In the genomic region with DNA sequence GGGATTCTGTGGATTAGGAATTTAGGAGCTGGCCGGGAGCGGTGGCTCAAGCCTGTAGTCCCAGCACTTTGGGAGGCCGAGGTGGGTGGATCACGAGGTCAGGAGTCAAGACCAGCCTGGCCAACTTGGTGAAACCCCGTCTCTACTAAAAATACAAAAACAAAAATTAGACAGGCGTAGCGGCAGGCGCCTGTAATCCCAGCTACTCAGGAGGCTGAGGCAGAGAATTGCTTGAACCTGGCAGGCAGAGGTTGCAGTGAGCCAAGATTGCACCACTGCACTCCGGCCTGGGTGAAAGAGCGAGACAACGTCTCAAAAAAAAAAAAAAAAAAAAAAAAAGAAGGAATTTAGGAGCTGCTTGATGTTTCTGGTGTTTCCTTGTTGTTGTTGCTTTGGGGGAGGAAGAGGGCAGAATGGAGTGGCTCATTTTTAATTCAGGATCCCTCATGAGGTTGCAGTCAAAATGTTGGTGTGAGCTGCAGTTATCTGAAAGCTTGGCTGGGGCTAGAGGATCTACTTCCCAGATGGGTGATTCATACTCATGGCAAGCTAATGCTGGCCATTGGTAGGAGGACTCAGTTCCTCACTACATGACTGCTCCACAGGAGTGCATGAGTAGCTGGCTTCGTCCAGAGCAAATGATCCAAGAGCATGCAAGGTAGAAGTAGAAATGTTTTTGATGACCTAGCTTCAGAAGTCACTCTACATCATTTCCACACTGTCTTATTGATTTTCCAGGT, we compare ENCODE assay signal across 9 cellular contexts. TPM values are rescaled to one million over a fixed set of nuclear protein-coding genes. Genes with fewer than 3 reads are reported as not detected.
DNase-seq lines count a peak whose midpoint lies in the region; ATAC-seq, FAIRE-seq and TF ChIP-seq lines count a peak whose summit lies in the region.
"Had no signal": no experiment of that assay in that cellular context is flagged by ENCODE, and none has a peak within 500 bp of the region (broad histone marks: within the 10 kb centered on the region; RNA-seq: fewer than 3 reads in every experiment).

No MANE protein-coding gene starts in this region.

- no peak overlapping the region for H3K4me2 ChIP-seq in astrocyte (ENCODE audit: low read length)

- H3K27me3 Mint-ChIP-seq in HFFc6 (ENCODE audit: insufficient read depth) = no peaks in the 10 kb centered on the region; the same call in 1 of the 2 replicates
- no peaks in the 10 kb centered on the region for H3K27me3 Mint-ChIP-seq in astrocyte (ENCODE audit: low read depth, unreplicated experiment)

- no peaks in the 10 kb centered on the region for H3K27me3 ChIP-seq in astrocyte (ENCODE audit: insufficient read depth, low read length)
- H3K27me3 ChIP-seq in heart right ventricle = no peaks in the 10 kb centered on the region
- H3K27me3 ChIP-seq in subcutaneous abdominal adipose tissue (ENCODE audit: control insufficient read depth in 5 of 5, insufficient read depth in 4 of 5, low read length in 5 of 5) = no peaks in the 10 kb centered on the region

- peak; percentile 3 for DNase-seq in HFFc6
- peak; percentile 69 for DNase-seq in astrocyte (ENCODE audit: low read depth)
- DNase-seq in heart right ventricle = no peak
- no peak for DNase-seq in activated T-cell treated with anti-CD3 and anti-CD28 coated beads, Interleukin-2, amount 50 U/mL, for 48 hours
- DNase-seq: SW 1271 had no signal

- H3K9me3 ChIP-seq in astrocyte (ENCODE audit: insufficient read depth, low read depth, low read length) (no peaks in the 10 kb centered on the region), heart right ventricle (peaks cover 0 to 7% (median 0%) of the 10 kb centered on the region in 11 donors), subcutaneous abdominal adipose tissue (ENCODE audit: control insufficient read depth in 5 of 5, low read length in 5 of 5) (no peaks in the 10 kb centered on the region)

- H4K20me1 ChIP-seq in astrocyte (ENCODE audit: insufficient read depth, low read length) = no peaks in the 10 kb centered on the region

- H3K9me3 Mint-ChIP-seq in HFFc6 = no peaks in the 10 kb centered on the region
- H3K9me3 Mint-ChIP-seq in astrocyte (ENCODE audit: unreplicated experiment) = peaks cover 2% of the 10 kb centered on the region
- H3K9me3 Mint-ChIP-seq: naive B cell had no signal

- no peak overlapping the region for H3K4me3 ChIP-seq in astrocyte (ENCODE audit: insufficient read depth, low read depth, low read length)
- H3K4me3 ChIP-seq in heart right ventricle = no peak overlapping the region
- H3K4me3 ChIP-seq in subcutaneous abdominal adipose tissue (ENCODE audit: low read depth in 1 of 5, low read length in 5 of 5) = peak overlapping the region in 2 of 5 donors; percentile 3 to 35

- peak; percentile 56 for FAIRE-seq in astrocyte (lab: Jason Lieb, UNC)

- H3K36me3 Mint-ChIP-seq in HFFc6 (ENCODE audit: low read depth) (no peaks in the 10 kb centered on the region), astrocyte (ENCODE audit: low read depth, unreplicated experiment) (no peaks in the 10 kb centered on the region)
- H3K36me3 Mint-ChIP-seq: naive B cell had no signal

- ATAC-seq in heart right ventricle (peak in 7 of 8 donors; percentile 8 to 88 (median 61)), GM19328 (IDR thresholded peaks at IDR 0.05; ENCODE audit: unreplicated experiment) (no peak), GM18498 (IDR thresholded peaks at IDR 0.05; ENCODE audit: unreplicated experiment) (no peak)

- no peak overlapping the region for H2AFZ ChIP-seq in astrocyte (ENCODE audit: low read depth, low read length)

- intact Hi-C loops in heart right ventricle (cut with DNase I) = loop anchor here in 4 of 10 donors (1.0 to 10.0 kb wide), 4 partner anchors 79 to 82 kb away; no protein-coding TSS in a partner anchor

- H3K27ac ChIP-seq in astrocyte (ENCODE audit: low read depth, low read length) (no peak overlapping the region), heart right ventricle (no peak overlapping the region), subcutaneous abdominal adipose tissue (ENCODE audit: low read depth, low read length) (peak overlapping the region; percentile 85)

- 77 to 87% methylated on average over 12 of the region's 12 CpGs for WGBS in heart right ventricle, 2 donors

- no peaks in the 10 kb centered on the region for H3K79me2 ChIP-seq in astrocyte (ENCODE audit: insufficient read depth, low read length)

- H3K4me1 Mint-ChIP-seq in HFFc6 (ENCODE audit: low read depth) = peaks cover 18% of the 10 kb centered on the region
- H3K4me1 Mint-ChIP-seq in astrocyte (ENCODE audit: low read depth, unreplicated experiment) = peaks cover 12% of the 10 kb centered on the region
- H3K4me1 Mint-ChIP-seq: naive B cell had no signal

- TF ChIP-seq CTCF in HFFc6 (IDR thresholded peaks at IDR 0.05) (no peak), astrocyte (IDR thresholded peaks at IDR 0.05; ENCODE audit: insufficient read depth, low read depth, low read length) (no peak), heart right ventricle (IDR thresholded peaks at IDR 0.05) (no peak)

- H3K36me3 ChIP-seq in astrocyte (ENCODE audit: insufficient read depth, low read length) = no peaks in the 10 kb centered on the region
- no peaks in the 10 kb centered on the region for H3K36me3 ChIP-seq in heart right ventricle
- no peaks in the 10 kb centered on the region for H3K36me3 ChIP-seq in subcutaneous abdominal adipose tissue (ENCODE audit: control insufficient read depth in 5 of 5, insufficient read depth in 5 of 5, low read length in 5 of 5)

- H3K4me3 Mint-ChIP-seq in HFFc6 = no peak overlapping the region
- no peak overlapping the region for H3K4me3 Mint-ChIP-seq in astrocyte (ENCODE audit: unreplicated experiment)
- H3K4me3 Mint-ChIP-seq: naive B cell had no signal

- no peaks in the 10 kb centered on the region for H3K4me1 ChIP-seq in astrocyte (ENCODE audit: insufficient read depth, low read length)
- H3K4me1 ChIP-seq in heart right ventricle = no peaks in the 10 kb centered on the region
- H3K4me1 ChIP-seq in subcutaneous abdominal adipose tissue (ENCODE audit: control insufficient read depth in 5 of 5, insufficient read depth in 5 of 5, low read length in 5 of 5) = peaks cover 3 to 20% (median 7%) of the 10 kb centered on the region in 5 donors

- H3K9ac ChIP-seq in astrocyte (ENCODE audit: low read length) (no peak overlapping the region), subcutaneous abdominal adipose tissue (ENCODE audit: low read length in 5 of 5) (peak overlapping the region in 1 of 5 donors; percentile 46)

- H3K27ac Mint-ChIP-seq in HFFc6 (peak overlapping the region; percentile 55), astrocyte (ENCODE audit: unreplicated experiment) (peak overlapping the region; percentile 75)
- H3K27ac Mint-ChIP-seq: naive B cell had no signal

RNA-seq across cellular contexts. Expression of a gene that starts 26.5 kb away (rescaled TPM):
- 10 to 100 TPM; 23.2 to 32.4 (median 26.6) TPM for total RNA-seq in HFFc6 (2021; fragmentation: NEBNext Ultra II Directional; extraction: Animal tissue kit (Norgen Biotek cat#: 25700))
- total RNA-seq in astrocyte = 80.1 and 88.3 TPM in 2 replicates
- total RNA-seq in heart right ventricle = 10 to 100 TPM; 19.4 to 32.3 (median 23.5) TPM
- polyA plus RNA-seq in heart right ventricle = 10 to 100 TPM; 12.1 to 25.5 TPM

Comparison
In these comparisons a context has a peak if more than half of its experiments do, and no peak if none do; other contexts are left out.
1. DNase-seq: peak in HFFc6 (single experiment) and astrocyte (single experiment); none in heart right ventricle (0 of 2) and activated T-cell treated with anti-CD3 and anti-CD28 coated beads, Interleukin-2, amount 50 U/mL, for 48 hours (0 of 2).
2. ATAC-seq: peak in heart right ventricle (7 of 8); none in GM19328 (single experiment) and GM18498 (single experiment).